In genomic region chr2:142946941-142947340, GRCh38 we compare ENCODE assay signal across 19 cellular contexts.
"Had no signal": no experiment of that assay in that cellular context is flagged by ENCODE, and none has a peak within 500 bp of the region (broad histone marks: within the 10 kb centered on the region; RNA-seq: fewer than 3 reads in every experiment).

No MANE protein-coding gene starts in this region.

- H3K36me3 ChIP-seq: ascending aorta, ovary, suprapubic skin, transverse colon, vagina, WERI-Rb-1 had no signal

- H3K4me1 Mint-ChIP-seq: activated naive CD4-positive, alpha-beta T cell treated with anti-CD3 and anti-CD28 coated beads, Interleukin-2, amount 50 U/mL, for 24 hours; naive thymus-derived CD8-positive, alpha-beta T cell; stimulated activated naive CD8-positive, alpha-beta T cell treated with anti-CD3 and anti-CD28 coated beads, Interleukin-15, amount 100 ng/mL, for 72 hours had no signal

- H3K27me3 Mint-ChIP-seq: stimulated activated naive CD8-positive, alpha-beta T cell treated with anti-CD3 and anti-CD28 coated beads, Interleukin-15, amount 100 ng/mL, for 72 hours had no signal

- H3K4me3 ChIP-seq: ascending aorta, ovary, right lobe of liver, suprapubic skin, transverse colon, vagina had no signal

- H3K4me3 Mint-ChIP-seq: activated naive CD4-positive, alpha-beta T cell treated with anti-CD3 and anti-CD28 coated beads, Interleukin-2, amount 50 U/mL, for 24 hours; naive thymus-derived CD8-positive, alpha-beta T cell; stimulated activated naive CD8-positive, alpha-beta T cell treated with anti-CD3 and anti-CD28 coated beads, Interleukin-15, amount 100 ng/mL, for 72 hours had no signal

- FAIRE-seq: frontal cortex, small intestine had no signal

- ATAC-seq: naive thymus-derived CD8-positive, alpha-beta T cell; right lobe of liver; stimulated activated naive CD8-positive, alpha-beta T cell treated with anti-CD3 and anti-CD28 coated beads, Interleukin-15, amount 100 ng/mL, for 72 hours had no signal

- DNase-seq: activated CD4-positive, alpha-beta T cell treated with anti-CD3 and anti-CD28 coated beads, Interleukin-2, amount 50 U/mL, for 48 hours; activated gamma-delta T cell; erythroblast; head of caudate nucleus; naive thymus-derived CD8-positive, alpha-beta T cell; ovary; right lobe of liver; small intestine; stimulated activated CD4-positive, alpha-beta T cell treated with anti-CD3 and anti-CD28 coated beads, Interleukin-15, amount 100 ng/mL, for 24 hours; stimulated activated CD4-positive, alpha-beta T cell treated with anti-CD3 and anti-CD28 coated beads, Interleukin-2, amount 100 ng/mL, for 48 hours; stimulated activated naive CD8-positive, alpha-beta T cell treated with anti-CD3 and anti-CD28 coated beads, Interleukin-15, amount 100 ng/mL, for 72 hours; T-helper 2 cell; transverse colon; WERI-Rb-1 had no signal

- H3K27ac Mint-ChIP-seq: activated naive CD4-positive, alpha-beta T cell treated with anti-CD3 and anti-CD28 coated beads, Interleukin-2, amount 50 U/mL, for 24 hours; naive thymus-derived CD8-positive, alpha-beta T cell; stimulated activated naive CD8-positive, alpha-beta T cell treated with anti-CD3 and anti-CD28 coated beads, Interleukin-15, amount 100 ng/mL, for 72 hours had no signal

- H3K9me3 ChIP-seq: ascending aorta, ovary, right lobe of liver, suprapubic skin, transverse colon, vagina had no signal

- H3K27me3 ChIP-seq: ascending aorta, ovary, right lobe of liver, suprapubic skin, transverse colon, vagina had no signal

- H3K4me1 ChIP-seq: ascending aorta, transverse colon, vagina had no signal

- H3K27ac ChIP-seq: ascending aorta, ovary, right lobe of liver, suprapubic skin, transverse colon, vagina, WERI-Rb-1 had no signal
